ENCODE assay signal across 31 cellular contexts in the genomic region with DNA sequence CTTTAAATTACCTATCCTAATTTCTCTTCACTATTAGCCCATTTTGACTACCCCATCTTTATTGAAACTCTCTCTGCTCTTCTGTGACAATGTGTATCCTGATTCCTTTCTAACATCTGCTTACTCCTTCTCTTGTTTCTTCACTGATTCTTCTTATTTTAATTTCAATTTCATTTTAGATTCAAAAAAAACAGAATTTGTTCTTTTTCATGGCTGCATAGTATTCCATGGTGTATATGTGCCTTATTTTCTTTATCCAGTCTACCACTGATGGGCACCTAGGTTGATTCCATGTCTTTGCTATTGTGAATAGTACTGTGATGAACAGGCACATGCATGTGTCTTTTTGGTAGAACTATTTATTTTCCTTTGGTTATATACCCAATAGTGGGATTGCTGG.
"Had no signal": no experiment of that assay in that cellular context is flagged by ENCODE, and none has a peak within 500 bp of the region (broad histone marks: within the 10 kb centered on the region; RNA-seq: fewer than 3 reads in every experiment).

No MANE protein-coding gene starts in this region.

- H3K27ac ChIP-seq: neural progenitor cell, ovary, parathyroid adenoma, psoas muscle, skin epidermis, spleen, suprapubic skin, testis, tibial artery, transverse colon, upper lobe of right lung, uterus had no signal

- H3K9me3 ChIP-seq: ovary, suprapubic skin, testis, tibial artery, upper lobe of right lung, uterus had no signal

- H3K36me3 ChIP-seq: neural progenitor cell, ovary, spleen, suprapubic skin, tibial artery, transverse colon, upper lobe of right lung, uterus had no signal

- H3K4me1 ChIP-seq: spleen, suprapubic skin, testis, tibial artery, transverse colon, upper lobe of right lung, uterus had no signal

- H3K4me3 ChIP-seq: neural progenitor cell, ovary, psoas muscle, skin epidermis, smooth muscle cell, spleen, suprapubic skin, testis, tibial artery, transverse colon, upper lobe of right lung, uterus had no signal

- H3K27me3 ChIP-seq: neural progenitor cell, ovary, spleen, suprapubic skin, testis, tibial artery, transverse colon, upper lobe of right lung, uterus had no signal

- H3K27me3 Mint-ChIP-seq: progenitor cell of endocrine pancreas; stimulated activated memory B cell treated with anti-CD40 and anti-IgM and Interleukin-4, amounts not matched to agents 10 μg/mL and 1 μg/mL and 100 μg/mL, for 72 hours; stimulated activated naive CD8-positive, alpha-beta T cell treated with anti-CD3 and anti-CD28 coated beads, Interleukin-15, amount 100 ng/mL, for 72 hours; type B pancreatic cell had no signal

- H3K4me3 Mint-ChIP-seq: natural killer cell; nephron; neural progenitor cell; stimulated activated memory B cell treated with anti-CD40 and anti-IgM and Interleukin-4, amounts not matched to agents 10 μg/mL and 1 μg/mL and 100 μg/mL, for 72 hours; stimulated activated naive CD8-positive, alpha-beta T cell treated with anti-CD3 and anti-CD28 coated beads, Interleukin-15, amount 100 ng/mL, for 72 hours; type B pancreatic cell had no signal

- ATAC-seq: natural killer cell; psoas muscle; right cardiac atrium; sciatic nerve; stimulated activated memory B cell treated with anti-CD40 and anti-IgM and Interleukin-4, amounts not matched to agents 10 μg/mL and 1 μg/mL and 100 μg/mL, for 72 hours; stimulated activated naive CD8-positive, alpha-beta T cell treated with anti-CD3 and anti-CD28 coated beads, Interleukin-15, amount 100 ng/mL, for 72 hours; stimulated activated naive CD8-positive, alpha-beta T cell treated with anti-CD3 and anti-CD28 coated beads, Interleukin-15, Interleukin-2, amounts not matched to agents 100 U/mL and 50 U/mL, for 24 hours; upper lobe of right lung had no signal

- H3K4me2 ChIP-seq: neural progenitor cell, smooth muscle cell had no signal

- H2AFZ ChIP-seq: neural progenitor cell, parathyroid adenoma had no signal

- H3K9ac ChIP-seq: neural progenitor cell, parathyroid adenoma had no signal

- H3K4me1 Mint-ChIP-seq: natural killer cell; nephron; stimulated activated memory B cell treated with anti-CD40 and anti-IgM and Interleukin-4, amounts not matched to agents 10 μg/mL and 1 μg/mL and 100 μg/mL, for 72 hours; stimulated activated naive CD8-positive, alpha-beta T cell treated with anti-CD3 and anti-CD28 coated beads, Interleukin-15, amount 100 ng/mL, for 72 hours had no signal

- H3K36me3 Mint-ChIP-seq: natural killer cell, neural progenitor cell, type B pancreatic cell had no signal

- H3K27ac Mint-ChIP-seq: natural killer cell; nephron; neural progenitor cell; progenitor cell of endocrine pancreas; stimulated activated memory B cell treated with anti-CD40 and anti-IgM and Interleukin-4, amounts not matched to agents 10 μg/mL and 1 μg/mL and 100 μg/mL, for 72 hours; stimulated activated naive CD8-positive, alpha-beta T cell treated with anti-CD3 and anti-CD28 coated beads, Interleukin-15, amount 100 ng/mL, for 72 hours; type B pancreatic cell had no signal

- DNase-seq: natural killer cell; occipital lobe; ovary; posterior cingulate gyrus; psoas muscle; right cardiac atrium; spleen; stimulated activated CD4-positive, alpha-beta T cell treated with anti-CD3 and anti-CD28 coated beads, Interleukin-12 subunit alpha, Interleukin-12 subunit beta, amount 100 ng/mL, for 4 hours; stimulated activated CD4-positive, alpha-beta T cell treated with anti-CD3 and anti-CD28 coated beads, Interleukin-1b, Interleukin-23, amount 100 ng/mL, for 48 hours; stimulated activated CD4-positive, alpha-beta T cell treated with anti-CD3 and anti-CD28 coated beads, Interleukin-4, amount 100 ng/mL, for 1 hour; stimulated activated CD4-positive, alpha-beta T cell treated with anti-CD3 and anti-CD28 coated beads, Interleukin-4, amount 100 ng/mL, for 4 hours; stimulated activated CD8-positive, alpha-beta memory T cell treated with anti-CD3 and anti-CD28 coated beads, Interleukin-4, amount 100 ng/mL, for 48 hours; stimulated activated naive CD4-positive, alpha-beta T cell; stimulated activated naive CD8-positive, alpha-beta T cell treated with anti-CD3 and anti-CD28 coated beads, Interleukin-15, amount 100 ng/mL, for 72 hours; stimulated activated naive CD8-positive, alpha-beta T cell treated with anti-CD3 and anti-CD28 coated beads, Interleukin-15, Interleukin-2, amounts not matched to agents 100 U/mL and 50 U/mL, for 24 hours; substantia nigra; testis; tibial artery; transverse colon; upper lobe of right lung; uterus had no signal

- H3K79me2 ChIP-seq: parathyroid adenoma had no signal
